Comparison of ENCODE assay signal across 24 cellular contexts in genomic region chr2:220904015-220904414, GRCh38.
"Had no signal": no experiment of that assay in that cellular context is flagged by ENCODE, and none has a peak within 500 bp of the region (broad histone marks: within the 10 kb centered on the region; RNA-seq: fewer than 3 reads in every experiment).

No MANE protein-coding gene starts in this region.

- H3K36me3 ChIP-seq: left ventricle myocardium inferior, ovary, right atrium auricular region, right lobe of liver, stomach, thyroid gland, uterus had no signal

- H3K4me3 ChIP-seq: left ventricle myocardium inferior, lung, mucosa of descending colon, ovary, right atrium auricular region, right lobe of liver, skin epidermis, stomach, testis, thyroid gland, uterus had no signal

- H3K9me3 ChIP-seq: left ventricle myocardium inferior, mucosa of descending colon, ovary, right atrium auricular region, right lobe of liver, stomach, testis, thyroid gland, uterus had no signal

- H3K9me3 Mint-ChIP-seq: naive thymus-derived CD4-positive, alpha-beta T cell; natural killer cell treated with Interleukin-12 subunit alpha and Interleukin-12 subunit beta and Interleukin-15 and Interleukin-18, amount 100 ng/mL, for 72 hours; stimulated activated naive B cell treated with anti-CD40 and anti-IgM and Interleukin-4, amounts not matched to agents 10 μg/mL and 1 μg/mL and 100 μg/mL, for 72 hours; type B pancreatic cell had no signal

- DNase-seq: hypothalamus; islet precursor cell; left ventricle myocardium inferior; midbrain; mucosa of descending colon; naive thymus-derived CD4-positive, alpha-beta T cell; ovary; right lobe of liver; stimulated activated CD4-positive, alpha-beta T cell treated with anti-CD3 and anti-CD28 coated beads, Interleukin-12 subunit alpha, Interleukin-12 subunit beta, amount 100 ng/mL, for 4 hours; stimulated activated CD4-positive, alpha-beta T cell treated with anti-CD3 and anti-CD28 coated beads, Interleukin-15, amount 100 ng/mL, for 24 hours; stimulated activated CD4-positive, alpha-beta T cell treated with anti-CD3 and anti-CD28 coated beads, Interleukin-2, amount 100 ng/mL, for 24 hours; stimulated activated CD4-positive, alpha-beta T cell treated with anti-CD3 and anti-CD28 coated beads, Interleukin-4, amount 100 ng/mL, for 1 hour; stimulated activated naive B cell treated with anti-CD40 and anti-IgM and Interleukin-4, amounts not matched to agents 10 μg/mL and 1 μg/mL and 100 μg/mL, for 72 hours; stimulated activated naive CD8-positive, alpha-beta T cell treated with anti-CD3 and anti-CD28 coated beads, Interleukin-15, Interleukin-2, amounts not matched to agents 100 U/mL and 50 U/mL, for 24 hours; stomach; testis; thyroid gland; uterus had no signal

- H3K36me3 Mint-ChIP-seq: naive thymus-derived CD4-positive, alpha-beta T cell; natural killer cell treated with Interleukin-12 subunit alpha and Interleukin-12 subunit beta and Interleukin-15 and Interleukin-18, amount 100 ng/mL, for 72 hours; stimulated activated naive B cell treated with anti-CD40 and anti-IgM and Interleukin-4, amounts not matched to agents 10 μg/mL and 1 μg/mL and 100 μg/mL, for 72 hours; type B pancreatic cell had no signal

- H3K27ac ChIP-seq: left ventricle myocardium inferior, ovary, right atrium auricular region, right lobe of liver, skin epidermis, stomach, testis, thyroid gland, uterus had no signal

- H3K4me1 ChIP-seq: right lobe of liver, stomach, testis, thyroid gland, uterus had no signal

- H3K4me1 Mint-ChIP-seq: naive thymus-derived CD4-positive, alpha-beta T cell; stimulated activated naive B cell treated with anti-CD40 and anti-IgM and Interleukin-4, amounts not matched to agents 10 μg/mL and 1 μg/mL and 100 μg/mL, for 72 hours had no signal

- H3K27ac Mint-ChIP-seq: naive thymus-derived CD4-positive, alpha-beta T cell; natural killer cell treated with Interleukin-12 subunit alpha and Interleukin-12 subunit beta and Interleukin-15 and Interleukin-18, amount 100 ng/mL, for 72 hours; progenitor cell of endocrine pancreas; stimulated activated naive B cell treated with anti-CD40 and anti-IgM and Interleukin-4, amounts not matched to agents 10 μg/mL and 1 μg/mL and 100 μg/mL, for 72 hours; type B pancreatic cell had no signal

- H3K27me3 Mint-ChIP-seq: natural killer cell treated with Interleukin-12 subunit alpha and Interleukin-12 subunit beta and Interleukin-15 and Interleukin-18, amount 100 ng/mL, for 72 hours; progenitor cell of endocrine pancreas; stimulated activated naive B cell treated with anti-CD40 and anti-IgM and Interleukin-4, amounts not matched to agents 10 μg/mL and 1 μg/mL and 100 μg/mL, for 72 hours; type B pancreatic cell had no signal

- H3K4me3 Mint-ChIP-seq: naive thymus-derived CD4-positive, alpha-beta T cell; natural killer cell treated with Interleukin-12 subunit alpha and Interleukin-12 subunit beta and Interleukin-15 and Interleukin-18, amount 100 ng/mL, for 72 hours; stimulated activated naive B cell treated with anti-CD40 and anti-IgM and Interleukin-4, amounts not matched to agents 10 μg/mL and 1 μg/mL and 100 μg/mL, for 72 hours; type B pancreatic cell had no signal

- H3K27me3 ChIP-seq: ovary, right atrium auricular region, right lobe of liver, stomach, testis, thyroid gland, uterus had no signal
